8 cellular contexts compared by ENCODE assay signal in genomic region chr12:989751-990278, GRCh38. TPM values are rescaled to one million over a fixed set of nuclear protein-coding genes. Genes with fewer than 3 reads are reported as not detected.
DNase-seq lines count a peak whose midpoint lies in the region; ATAC-seq and TF ChIP-seq lines count a peak whose summit lies in the region.

No MANE protein-coding gene starts in this region.

- TF ChIP-seq EP300 in tibial nerve (IDR thresholded peaks at IDR 0.05), result no peak

- H3K4me1 ChIP-seq in HUES48 (ENCODE audit: control insufficient read depth, insufficient read depth, low read length), result peaks cover 19% of the 10 kb centered on the region
- peaks cover 3 to 11% of the 10 kb centered on the region in 2 donors for H3K4me1 ChIP-seq in lung (ENCODE audit: control insufficient read depth in 2 of 2, insufficient read depth in 2 of 2, low read length in 2 of 2)
- peaks cover 0 to 33% (median 14%) of the 10 kb centered on the region in 4 donors for H3K4me1 ChIP-seq in tibial nerve

- TF ChIP-seq CTCF in RWPE1 (conservative IDR thresholded peaks at IDR 0.05; ENCODE audit: low read depth) (no peak), lung (IDR thresholded peaks at IDR 0.05; ENCODE audit: control extremely low read depth, extremely low read depth) (no peak), tibial nerve (IDR thresholded peaks at IDR 0.05) (no peak)

- H3K27me3 ChIP-seq in HUES48 (ENCODE audit: control insufficient read depth, insufficient read depth, low read length) (0 out of 2 replicates have a peak, but pooled peaks cover 2% of the 10 kb centered on the region), lung (ENCODE audit: control insufficient read depth, insufficient read depth) (no peaks in the 10 kb centered on the region), tibial nerve (no peaks in the 10 kb centered on the region)

- H3K9ac ChIP-seq in HUES48 (ENCODE audit: low read depth, low read length), result peak overlapping the region; percentile 94

- POLR2A ChIA-PET in RWPE1 (lab: Yijun Ruan, JAX; ENCODE audit: low non-redundant PET), result no interaction called here

- ATAC-seq in lung (ENCODE audit: insufficient read depth, low FRiP score), result no peak
- no peak for ATAC-seq in GM18520 (IDR thresholded peaks at IDR 0.05; ENCODE audit: unreplicated experiment)

- DNase-seq in CMK (ENCODE audit: low read depth) (peak; percentile 29), RWPE1 (ENCODE audit: low spot score) (peak; percentile 48), dermis microvascular lymphatic vessel endothelial cell (ENCODE audit: low read depth in 2 of 2) (peak; percentile 17 to 86), lung (ENCODE audit: low spot score) (no peak), tibial nerve (ENCODE audit: low spot score in 2 of 2) (peak in 1 of 2 donors; percentile 10), NCI-H128 (lab: John Stamatoyannopoulos, UW; ENCODE audit: unreplicated experiment) (no peak)

- TF ChIP-seq POLR2A in tibial nerve (IDR thresholded peaks at IDR 0.05), result no peak

- WGBS in lung, 2 donors, result 13 to 23% methylated on average over 9 of the region's 9 CpGs
- WGBS in tibial nerve, 2 donors, result 3 to 5% methylated on average over 9 of the region's 9 CpGs

- H3K27ac ChIP-seq in HUES48 (ENCODE audit: low read depth, low read length) (peak overlapping the region; percentile 84), RWPE1 (peak overlapping the region; percentile 92), lung (ENCODE audit: low read depth in 1 of 2, low read length in 1 of 2) (peak overlapping the region; percentile 73 to 99), tibial nerve (peak overlapping the region; percentile 95 to 99 (median 96))

- CTCF ChIA-PET in RWPE1 (lab: Yijun Ruan, JAX), result no interaction called here

- H3K9me3 ChIP-seq in HUES48 (ENCODE audit: control insufficient read depth, insufficient read depth, low read length), result no peaks in the 10 kb centered on the region
- no peaks in the 10 kb centered on the region for H3K9me3 ChIP-seq in lung (ENCODE audit: control insufficient read depth in 2 of 2, insufficient read depth in 1 of 2, low read length in 1 of 2)
- H3K9me3 ChIP-seq in tibial nerve, result no peaks in the 10 kb centered on the region

- H3K36me3 ChIP-seq in HUES48 (ENCODE audit: control insufficient read depth, insufficient read depth, low read length) (no peaks in the 10 kb centered on the region), lung (ENCODE audit: control insufficient read depth in 2 of 2, insufficient read depth in 2 of 2, low read length in 2 of 2) (no peaks in the 10 kb centered on the region), tibial nerve (no peaks in the 10 kb centered on the region)

- H3K4me3 ChIP-seq in HUES48 (ENCODE audit: low read depth, low read length) (peak overlapping the region; percentile 96), lung (peak overlapping the region; percentile 18), tibial nerve (peak overlapping the region; percentile 74 to 97 (median 85))

RNA-seq across cellular contexts. Expression of gene ERC1, which starts 1.2 kb away (rescaled TPM):
- total RNA-seq in dermis microvascular lymphatic vessel endothelial cell, result 18.4 and 29.2 TPM in 2 replicates
- 10 to 100 TPM; 67.2 to 78.2 TPM for total RNA-seq in lung
- polyA plus RNA-seq in lung, result 10 to 100 TPM in 1 of 2 donors, 1 to 10 TPM in 1; 7.4 to 12.5 TPM
- 10 to 100 TPM; 58.0 to 83.2 (median 73.5) TPM for total RNA-seq in tibial nerve

RNA-seq across cellular contexts. Expression of gene RAD52, which starts 40.3 kb away (rescaled TPM):
- total RNA-seq in dermis microvascular lymphatic vessel endothelial cell (4.2 and 7.5 TPM in 2 replicates), lung (10 to 100 TPM; 10.9 to 36.8 TPM), tibial nerve (10 to 100 TPM; 26.9 to 61.5 (median 27.9) TPM)
- polyA plus RNA-seq in lung, result 1 to 10 TPM; 4.3 to 5.1 TPM

Comparison
In these comparisons a context has a peak if more than half of its experiments do, and no peak if none do; other contexts are left out.
1. DNase-seq: peak in CMK (single experiment), RWPE1 (single experiment) and dermis microvascular lymphatic vessel endothelial cell (2 of 2); none in lung (single experiment) and NCI-H128 (single experiment).
2. H3K4me3 ChIP-seq: peak in every context shown above with its lines; median percentile 96 in HUES48; 85 in tibial nerve; 18 in lung.
3. Peak in every context shown above with its lines, with median percentiles within 50 percentile points of each other: H3K27ac ChIP-seq.